In genomic region chr2:216687646-216688045, GRCh38 we compare ENCODE assay signal across 9 cellular contexts. TPM values are rescaled to one million over a fixed set of nuclear protein-coding genes. Genes with fewer than 3 reads are reported as not detected.
DNase-seq lines count a peak whose midpoint lies in the region; ATAC-seq, FAIRE-seq and TF ChIP-seq lines count a peak whose summit lies in the region.
"Had no signal": no experiment of that assay in that cellular context is flagged by ENCODE, and none has a peak within 500 bp of the region (broad histone marks: within the 10 kb centered on the region; RNA-seq: fewer than 3 reads in every experiment).

No MANE protein-coding gene starts in this region.

- ATAC-seq in HG02588 (IDR thresholded peaks at IDR 0.05; ENCODE audit: unreplicated experiment), result no peak
- no peak for ATAC-seq in natural killer cell treated with Interleukin-12 subunit alpha and Interleukin-12 subunit beta and Interleukin-15 and Interleukin-18, amount 100 ng/mL, for 72 hours

- peaks cover 0 to 25% of the 10 kb centered on the region in 2 donors for H3K36me3 ChIP-seq in vagina

- TF ChIP-seq CTCF in fibroblast of the aortic adventitia (IDR thresholded peaks at IDR 0.05; ENCODE audit: insufficient read depth, low read length) (peak; percentile 21), vagina (IDR thresholded peaks at IDR 0.05) (no peak)

- H3K4me1 Mint-ChIP-seq in natural killer cell treated with Interleukin-12 subunit alpha and Interleukin-12 subunit beta and Interleukin-15 and Interleukin-18, amount 100 ng/mL, for 72 hours (ENCODE audit: low read depth in 2 of 2), result peaks cover 12 to 15% of the 10 kb centered on the region in 2 donors

- no peaks in the 10 kb centered on the region for H3K36me3 Mint-ChIP-seq in natural killer cell treated with Interleukin-12 subunit alpha and Interleukin-12 subunit beta and Interleukin-15 and Interleukin-18, amount 100 ng/mL, for 72 hours

- H3K4me1 ChIP-seq in vagina, result peaks cover 92% of the 10 kb centered on the region

- peak overlapping the region; percentile 90 for H3K27ac ChIP-seq in vagina

- H3K4me3 ChIP-seq in fibroblast of the aortic adventitia (ENCODE audit: low read depth, low read length), result no peak overlapping the region
- no peak overlapping the region for H3K4me3 ChIP-seq in vagina

- H3K4me3 Mint-ChIP-seq in natural killer cell treated with Interleukin-12 subunit alpha and Interleukin-12 subunit beta and Interleukin-15 and Interleukin-18, amount 100 ng/mL, for 72 hours, result no peak overlapping the region

- peaks cover 38 to 68% of the 10 kb centered on the region in 2 donors for H3K27me3 Mint-ChIP-seq in natural killer cell treated with Interleukin-12 subunit alpha and Interleukin-12 subunit beta and Interleukin-15 and Interleukin-18, amount 100 ng/mL, for 72 hours

- no peaks in the 10 kb centered on the region for H3K9me3 Mint-ChIP-seq in natural killer cell treated with Interleukin-12 subunit alpha and Interleukin-12 subunit beta and Interleukin-15 and Interleukin-18, amount 100 ng/mL, for 72 hours

- no peaks in the 10 kb centered on the region for H3K27me3 ChIP-seq in vagina

- no peaks in the 10 kb centered on the region for H3K9me3 ChIP-seq in vagina

- H3K27ac Mint-ChIP-seq in natural killer cell treated with Interleukin-12 subunit alpha and Interleukin-12 subunit beta and Interleukin-15 and Interleukin-18, amount 100 ng/mL, for 72 hours, result no peak overlapping the region

- no peak for FAIRE-seq in H54 (lab: Jason Lieb, UNC)

- TF ChIP-seq POLR2A in vagina (IDR thresholded peaks at IDR 0.05), result no peak
- no peak for TF ChIP-seq POLR2A in H54 (IDR thresholded peaks at IDR 0.05; ENCODE audit: low read depth, low read length)

- DNase-seq in stimulated activated CD4-positive, alpha-beta T cell treated with anti-CD3 and anti-CD28 coated beads, Interleukin-4, amount 100 ng/mL, for 1 hour, result peak; percentile 28
- DNase-seq in stimulated activated CD4-positive, alpha-beta T cell treated with anti-CD3 and anti-CD28 coated beads, Interleukin-2, amount 100 ng/mL, for 48 hours, result no peak
- DNase-seq in SK-MEL-5 (ENCODE audit: low read depth, low spot score) (peak; percentile 51), fibroblast of the aortic adventitia (ENCODE audit: low read depth) (no peak), vagina (ENCODE audit: extremely low spot score in 2 of 2) (no peak), H54 (ENCODE audit: insufficient read length, low spot score) (no peak)
- no peak for DNase-seq in natural killer cell treated with Interleukin-12 subunit alpha and Interleukin-12 subunit beta and Interleukin-15 and Interleukin-18, amount 100 ng/mL, for 72 hours (ENCODE audit: low spot score)
- DNase-seq: activated naive CD4-positive, alpha-beta T cell treated with anti-CD3 and anti-CD28 coated beads, Interleukin-2, amount 50 U/mL, for 16 hours had no signal

- in situ Hi-C loops in SK-MEL-5 (cut with HindIII; ENCODE audit: low pct_unique_long_range_greater_than_20kb, low sequenced_read_pairs), result no loop called here

- intact Hi-C loops in vagina (cut with DNase I), result loop anchor here (10.0 kb wide), 1 partner anchor 667 kb away; no protein-coding TSS in a partner anchor

RNA-seq across cellular contexts. Expression of gene IGFBP5, which starts 7.7 kb away (rescaled TPM):
- total RNA-seq in SK-MEL-5 (2014; rRNA removed; shearing (Covaris generic)), result 0.03 and 0.48 TPM in 2 replicates
- polyA plus RNA-seq in SK-MEL-5 (2015; cell fraction: cytosol; rRNA removed), result 0.02 and 0.10 TPM in 2 replicates
- polyA plus RNA-seq in SK-MEL-5 (2015; cell fraction: nucleus; rRNA removed), result not detected in 2 replicates
- total RNA-seq in fibroblast of the aortic adventitia (ENCODE audit: low replicate concordance) (334 and 616 TPM in 2 replicates), vagina (1,041 TPM)
- under 1 TPM in 1 of 2 donors, not detected in 1; 0.08 TPM for total RNA-seq in natural killer cell treated with Interleukin-12 subunit alpha and Interleukin-12 subunit beta and Interleukin-15 and Interleukin-18, amount 100 ng/mL, for 72 hours

RNA-seq across cellular contexts. Expression of gene IGFBP2, which starts 54.4 kb away (rescaled TPM):
- 445 and 479 TPM in 2 replicates for total RNA-seq in SK-MEL-5 (2014; rRNA removed; shearing (Covaris generic))
- polyA plus RNA-seq in SK-MEL-5 (2015; cell fraction: cytosol; rRNA removed), result 704 and 791 TPM in 2 replicates
- 41.7 and 51.2 TPM in 2 replicates for polyA plus RNA-seq in SK-MEL-5 (2015; cell fraction: nucleus; rRNA removed)
- total RNA-seq in fibroblast of the aortic adventitia (ENCODE audit: low replicate concordance) (1.1 and 10.6 TPM in 2 replicates), vagina (82.7 TPM)
- total RNA-seq in natural killer cell treated with Interleukin-12 subunit alpha and Interleukin-12 subunit beta and Interleukin-15 and Interleukin-18, amount 100 ng/mL, for 72 hours, result under 1 TPM in 1 of 2 donors, not detected in 1; 0.81 TPM

Comparison
In these comparisons a context has a peak if more than half of its experiments do, and no peak if none do; other contexts are left out.
1. DNase-seq: peak in stimulated activated CD4-positive, alpha-beta T cell treated with anti-CD3 and anti-CD28 coated beads, Interleukin-4, amount 100 ng/mL, for 1 hour (single experiment) and SK-MEL-5 (single experiment); none in stimulated activated CD4-positive, alpha-beta T cell treated with anti-CD3 and anti-CD28 coated beads, Interleukin-2, amount 100 ng/mL, for 48 hours (0 of 2), fibroblast of the aortic adventitia (single experiment), vagina (0 of 2), natural killer cell treated with Interleukin-12 subunit alpha and Interleukin-12 subunit beta and Interleukin-15 and Interleukin-18, amount 100 ng/mL, for 72 hours (single experiment) and H54 (single experiment).
2. RNA of gene IGFBP5, which starts 7.7 kb away (total RNA-seq): 1,041 TPM in vagina (single experiment) and 334 to 616 TPM in fibroblast of the aortic adventitia; 0.08 TPM in natural killer cell treated with Interleukin-12 subunit alpha and Interleukin-12 subunit beta and Interleukin-15 and Interleukin-18, amount 100 ng/mL, for 72 hours and 0.03 to 0.48 TPM in SK-MEL-5; every median in the first group is over 100 times any median in the second.